In the genomic region with DNA sequence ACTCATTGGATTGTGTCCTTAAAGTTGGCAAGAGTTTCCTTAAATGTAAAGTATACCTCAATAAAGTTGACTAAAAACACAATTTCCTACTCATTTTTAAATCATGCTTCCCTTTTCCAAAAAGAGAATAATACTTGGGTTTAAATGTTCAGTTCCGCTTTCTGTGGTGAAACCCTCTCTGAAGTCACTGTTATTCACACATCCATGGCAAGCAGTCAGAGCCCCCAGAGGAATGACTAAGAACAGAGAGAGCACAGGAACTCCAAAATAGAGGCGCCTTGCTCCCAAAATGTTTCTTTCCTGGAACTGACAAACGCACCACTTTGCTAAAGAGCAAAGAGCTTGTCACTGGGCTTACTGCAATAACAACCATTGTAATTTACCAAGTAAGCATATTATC, we compare ENCODE assay signal across 11 cellular contexts.
DNase-seq lines count a peak whose midpoint lies in the region; ATAC-seq and TF ChIP-seq lines count a peak whose summit lies in the region.
"Had no signal": no experiment of that assay in that cellular context is flagged by ENCODE, and none has a peak within 500 bp of the region (broad histone marks: within the 10 kb centered on the region; RNA-seq: fewer than 3 reads in every experiment).

No MANE protein-coding gene starts in this region.

- H3K27ac Mint-ChIP-seq in nephron progenitor cell, result peak overlapping the region; percentile 68

- POLR2A ChIA-PET in GM10248 (lab: Yijun Ruan, JAX), result interaction anchor here (0.7 kb wide), 1 partner anchor 1177 kb away, joined by 3 read pairs; no protein-coding TSS in a partner anchor

- no peak for TF ChIP-seq CTCF in GM13977 (IDR thresholded peaks at IDR 0.05; ENCODE audit: extremely low read depth, insufficient read depth, missing control alignments)
- no peak for TF ChIP-seq CTCF in body of pancreas (IDR thresholded peaks at IDR 0.05)
- no peak for TF ChIP-seq CTCF in nephron progenitor cell (IDR thresholded peaks at IDR 0.05)
- no peak for TF ChIP-seq CTCF in GM10248 (IDR thresholded peaks at IDR 0.05; ENCODE audit: control extremely low read depth, extremely low read depth, low read depth, missing control alignments)

- H3K27me3 Mint-ChIP-seq in nephron progenitor cell (ENCODE audit: low read depth, poor library complexity), result peaks cover 5% of the 10 kb centered on the region

- in situ Hi-C loops in GM13977 (cut with MboI; ENCODE audit: low pct_unique_long_range_greater_than_20kb, low sequenced_read_pairs, unreplicated experiment), result no loop called here

- CTCF ChIA-PET in GM10248 (lab: Yijun Ruan, JAX), result interaction anchor here (1.2 to 1.9 kb wide), 4 partner anchors 12 to 394 kb away, joined by 3 to 12 read pairs (median 6); no protein-coding TSS in a partner anchor

- peaks cover 26% of the 10 kb centered on the region for H3K4me1 Mint-ChIP-seq in nephron progenitor cell

- no peaks in the 10 kb centered on the region for H3K9me3 Mint-ChIP-seq in nephron progenitor cell

- H3K4me3 ChIP-seq in body of pancreas, result no peak overlapping the region
- H3K4me3 ChIP-seq: prostate gland had no signal

- H3K27me3 ChIP-seq in body of pancreas, result no peaks in the 10 kb centered on the region

- peak overlapping the region in 1 of 4 donors; percentile 41 for H3K27ac ChIP-seq in body of pancreas
- H3K27ac ChIP-seq: prostate gland had no signal

- H3K4me1 ChIP-seq in body of pancreas, result peaks cover 7% of the 10 kb centered on the region
- H3K4me1 ChIP-seq: prostate gland had no signal

- ATAC-seq in HG03378 (IDR thresholded peaks at IDR 0.05; ENCODE audit: unreplicated experiment), result peak; percentile 72
- peak; percentile 24 for ATAC-seq in body of pancreas

- DNase-seq in GM13977 (ENCODE audit: low spot score), result peak; percentile 23
- peak in 3 of 4 donors; percentile 18 to 52 (median 19) for DNase-seq in body of pancreas
- no peak for DNase-seq in nephron progenitor cell
- DNase-seq in stimulated activated CD4-positive, alpha-beta T cell treated with anti-CD3 and anti-CD28 coated beads, Interleukin-4, amount 100 ng/mL, for 24 hours, result no peak
- DNase-seq in NCI-H128 (lab: John Stamatoyannopoulos, UW; ENCODE audit: unreplicated experiment), result no peak
- no peak for DNase-seq in GM10248 (ENCODE audit: extremely low spot score)
- no peak for DNase-seq in activated CD4-positive, CD25-positive, alpha-beta regulatory T cell treated with anti-CD3 and anti-CD28 coated beads, Interleukin-2, amount 50 U/mL, for 72 hours
- DNase-seq: DND-41, NCI-H748 treated with DMSO at 0.1 percent for 48 hours had no signal

- no peak overlapping the region for H3K4me3 Mint-ChIP-seq in nephron progenitor cell

- H3K36me3 Mint-ChIP-seq in nephron progenitor cell (ENCODE audit: low read depth), result peaks cover 24% of the 10 kb centered on the region

- no peaks in the 10 kb centered on the region for H3K9me3 ChIP-seq in body of pancreas
- H3K9me3 ChIP-seq: prostate gland had no signal

- TF ChIP-seq POLR2A in body of pancreas (IDR thresholded peaks at IDR 0.05), result no peak

- WGBS in body of pancreas, 2 donors, result 59 to 70% methylated on average over 3 of the region's 3 CpGs

- intact Hi-C loops in body of pancreas (cut with DNase I), result no loop called here

- no peaks in the 10 kb centered on the region for H3K36me3 ChIP-seq in body of pancreas (replicated peaks in 1 of 2; ENCODE audit: insufficient read depth in 1 of 2, low read depth in 2 of 2)
- H3K36me3 ChIP-seq: prostate gland had no signal

Comparison
In these comparisons a context has a peak if more than half of its experiments do, and no peak if none do; other contexts are left out.
1. DNase-seq: peak in GM13977 (single experiment) and body of pancreas (3 of 4); none in nephron progenitor cell (single experiment), stimulated activated CD4-positive, alpha-beta T cell treated with anti-CD3 and anti-CD28 coated beads, Interleukin-4, amount 100 ng/mL, for 24 hours (single experiment), NCI-H128 (single experiment), GM10248 (single experiment) and activated CD4-positive, CD25-positive, alpha-beta regulatory T cell treated with anti-CD3 and anti-CD28 coated beads, Interleukin-2, amount 50 U/mL, for 72 hours (single experiment).